In genomic region chr13:20249913-20250312, GRCh38 we compare ENCODE assay signal across 9 cellular contexts. TPM values are rescaled to one million over a fixed set of nuclear protein-coding genes. Genes with fewer than 3 reads are reported as not detected.
"Had no signal": no experiment of that assay in that cellular context is flagged by ENCODE, and none has a peak within 500 bp of the region (broad histone marks: within the 10 kb centered on the region; RNA-seq: fewer than 3 reads in every experiment).

No MANE protein-coding gene starts in this region.

- H3K4me3 ChIP-seq: GM23338 had no signal

- FAIRE-seq: H1, H54, HepG2, HTR-8/SVneo had no signal

- DNase-seq: H9, HCEC 1CT, KBM-7 had no signal

- ATAC-seq: GM23338, HepG2 had no signal

RNA-seq across cellular contexts. Expression of gene GJB6, which starts 17.8 kb away (rescaled TPM):
- total RNA-seq: GM23338, H1, H9, HepG2 had no signal
- polyA plus RNA-seq: GM23338, H1, HepG2, IgD-negative memory B cell had no signal

RNA-seq across cellular contexts. Expression of gene GJB2, which starts 57.2 kb away (rescaled TPM):
- total RNA-seq: GM23338 had no signal
- polyA plus RNA-seq: GM23338, IgD-negative memory B cell had no signal
